In the genomic region with DNA sequence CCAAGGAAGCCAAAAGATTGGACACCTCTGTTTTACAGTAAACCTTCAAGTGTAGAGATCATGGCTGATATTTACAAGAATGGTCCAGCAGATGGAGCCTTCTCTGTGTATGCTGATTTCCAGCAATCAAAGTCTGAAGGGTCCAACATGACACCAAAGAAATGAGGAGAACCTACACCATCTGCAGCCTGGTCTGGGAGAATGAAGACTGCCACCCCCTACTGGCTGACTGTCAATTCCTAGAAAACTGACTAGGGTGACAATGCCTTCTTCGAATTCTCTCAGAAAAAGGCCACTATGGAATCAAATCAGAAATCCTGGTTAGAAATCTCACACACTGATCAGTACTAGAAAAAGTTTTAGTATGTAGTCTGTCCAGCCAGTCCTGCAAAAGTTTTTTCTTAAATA, we compare ENCODE assay signal across 8 cellular contexts.
DNase-seq lines count a peak whose midpoint lies in the region; ATAC-seq and TF ChIP-seq lines count a peak whose summit lies in the region.

No MANE protein-coding gene starts in this region.

- no peaks in the 10 kb centered on the region for H3K9me3 Mint-ChIP-seq in activated CD4-positive, alpha-beta T cell treated with anti-CD3 and anti-CD28 coated beads for 36 hours (ENCODE audit: low read depth)

- intact Hi-C loops in activated CD4-positive, alpha-beta T cell treated with anti-CD3 and anti-CD28 coated beads for 36 hours (cut with DNase I, micrococcal nuclease): loop anchor here in 1 of 2 experiments (5.0 kb wide), 2 partner anchors 207 to 323 kb away; no protein-coding TSS in a partner anchor

- peaks cover 12% of the 10 kb centered on the region for H3K27me3 Mint-ChIP-seq in activated CD4-positive, alpha-beta T cell treated with anti-CD3 and anti-CD28 coated beads for 36 hours

- DNase-seq in activated CD4-positive, alpha-beta T cell treated with anti-CD3 and anti-CD28 coated beads for 36 hours: peak; percentile 22
- no peak for DNase-seq in activated CD4-positive, alpha-beta T cell treated with anti-CD3 and anti-CD28 coated beads, Interleukin-2, amount 50 U/mL, for 1 hour
- DNase-seq in Kasumi-1 (lab: John Stamatoyannopoulos, UW): peak; percentile 62 to 68
- DNase-seq in SW480 (ENCODE audit: low spot score): peak; percentile 65
- DNase-seq in glomerular endothelial cell (ENCODE audit: extremely low read depth, low read depth, low spot score): peak; percentile 66
- peak; percentile 36 for DNase-seq in retinal pigment epithelial cell (ENCODE audit: low read depth)
- no peak for DNase-seq in DMS79 (lab: John Stamatoyannopoulos, UW)

- no peak overlapping the region for H3K27ac Mint-ChIP-seq in activated CD4-positive, alpha-beta T cell treated with anti-CD3 and anti-CD28 coated beads for 36 hours

- no peak overlapping the region for H3K4me3 ChIP-seq in retinal pigment epithelial cell (ENCODE audit: low read length)

- POLR2A ChIA-PET in activated CD4-positive, alpha-beta T cell treated with anti-CD3 and anti-CD28 coated beads for 36 hours (lab: Charles Lee): no interaction called here

- H3K4me3 Mint-ChIP-seq in activated CD4-positive, alpha-beta T cell treated with anti-CD3 and anti-CD28 coated beads for 36 hours: no peak overlapping the region

- no peaks in the 10 kb centered on the region for H3K4me1 Mint-ChIP-seq in activated CD4-positive, alpha-beta T cell treated with anti-CD3 and anti-CD28 coated beads for 36 hours

- peak; percentile 67 for TF ChIP-seq CTCF in retinal pigment epithelial cell (conservative IDR thresholded peaks at IDR 0.05; ENCODE audit: low read depth, low read length)

- CTCF ChIA-PET in activated CD4-positive, alpha-beta T cell treated with anti-CD3 and anti-CD28 coated beads for 36 hours (lab: Charles Lee): no interaction called here

- no peaks in the 10 kb centered on the region for H3K36me3 Mint-ChIP-seq in activated CD4-positive, alpha-beta T cell treated with anti-CD3 and anti-CD28 coated beads for 36 hours (ENCODE audit: low read depth)

- ATAC-seq in activated CD4-positive, alpha-beta T cell treated with anti-CD3 and anti-CD28 coated beads for 36 hours: peak; percentile 57
- no peak for ATAC-seq in GM21619 (IDR thresholded peaks at IDR 0.05; ENCODE audit: unreplicated experiment)

Comparison
In these comparisons a context has a peak if more than half of its experiments do, and no peak if none do; other contexts are left out.
1. DNase-seq: peak in activated CD4-positive, alpha-beta T cell treated with anti-CD3 and anti-CD28 coated beads for 36 hours (single experiment), Kasumi-1 (2 of 2), SW480 (single experiment), glomerular endothelial cell (single experiment) and retinal pigment epithelial cell (single experiment); none in activated CD4-positive, alpha-beta T cell treated with anti-CD3 and anti-CD28 coated beads, Interleukin-2, amount 50 U/mL, for 1 hour (single experiment) and DMS79 (single experiment).